In the genomic region with DNA sequence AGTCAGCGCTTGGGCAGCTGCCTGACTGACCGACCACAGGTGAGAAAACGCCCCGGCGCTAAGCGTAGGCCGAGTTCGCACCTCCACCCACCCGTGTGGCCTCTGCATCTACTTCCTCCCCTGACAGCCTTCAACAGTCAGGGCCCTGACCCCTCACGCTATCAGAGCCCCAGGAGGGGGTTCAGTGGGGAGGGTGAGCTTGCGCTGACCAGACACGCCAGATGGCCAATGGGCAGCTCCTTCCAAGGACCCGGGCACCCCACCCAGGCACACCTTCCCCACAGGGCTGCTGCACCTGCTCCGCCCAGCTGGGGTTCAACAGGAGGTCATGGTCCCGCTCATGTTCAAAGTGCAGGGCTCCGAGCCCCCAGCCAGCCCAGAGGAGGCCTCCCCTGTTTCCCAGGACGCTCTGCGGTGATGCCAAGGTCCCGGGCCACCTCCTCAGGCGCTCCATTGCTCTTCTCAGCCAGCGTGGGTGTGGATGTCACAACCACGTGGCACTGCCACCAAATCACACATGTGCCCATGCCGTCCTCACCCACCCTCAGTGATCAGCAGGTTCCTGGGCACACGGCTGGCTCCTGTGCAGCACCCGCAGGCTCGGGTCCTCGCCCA, we compare ENCODE assay signal across 12 cellular contexts. TPM values are rescaled to one million over a fixed set of nuclear protein-coding genes. Genes with fewer than 3 reads are reported as not detected.
DNase-seq lines count a peak whose midpoint lies in the region; ATAC-seq, FAIRE-seq and TF ChIP-seq lines count a peak whose summit lies in the region.
"Had no signal": no experiment of that assay in that cellular context is flagged by ENCODE, and none has a peak within 500 bp of the region (broad histone marks: within the 10 kb centered on the region; RNA-seq: fewer than 3 reads in every experiment).

No MANE protein-coding gene starts in this region.

- H3K9ac ChIP-seq in GM12878 (ENCODE audit: control insufficient read depth, insufficient read depth, low read length) = no peak overlapping the region
- H3K9ac ChIP-seq: parathyroid adenoma had no signal

- BruUV-seq in GM12878 (replicated peaks; lab: Mats Ljungman, UMichigan) = no TSS peak

- TF ChIP-seq CTCF in GM13976 (IDR thresholded peaks at IDR 0.05; ENCODE audit: borderline replicate concordance, control extremely low read depth, extremely low read depth, insufficient read depth, missing control alignments) (no peak), GM12878 (IDR thresholded peaks at IDR 0.05 in 2 of 3, conservative IDR thresholded peaks at IDR 0.05 in 1 of 3; ENCODE audit: control insufficient read depth in 2 of 3, extremely low read depth in 1 of 3, insufficient read depth in 1 of 3, low read depth in 3 of 3, low read length in 3 of 3) (no peak)

- DNase-seq in GM13976 (ENCODE audit: low spot score) (peak; percentile 43), GM12878 (ENCODE audit: low read depth, low spot score) (no peak), Kasumi-1 (lab: John Stamatoyannopoulos, UW) (no peak), HPDE6-E6E7 (ENCODE audit: extremely low spot score) (no peak)
- DNase-seq in naive thymus-derived CD4-positive, alpha-beta T cell = no peak
- DNase-seq: dorsolateral prefrontal cortex had no signal

- SMC1A ChIA-PET in GM12878 (lab: Charles Lee; ENCODE audit: uncharacterized antibody, unreplicated experiment) = interaction anchor here (1.0 to 1.2 kb wide), 2 partner anchors 60 to 95 kb away, joined by 3 to 12 read pairs; no protein-coding TSS in a partner anchor

- H3K27me3 ChIP-seq in GM12878 (replicated peaks in 1 of 2; ENCODE audit: control insufficient read depth in 2 of 2, insufficient read depth in 2 of 2, low read length in 1 of 2) = no peaks in the 10 kb centered on the region
- H3K27me3 ChIP-seq in naive thymus-derived CD4-positive, alpha-beta T cell (ENCODE audit: control insufficient read depth in 2 of 2, insufficient read depth in 2 of 2, low read length in 2 of 2) = no peaks in the 10 kb centered on the region
- H3K27me3 ChIP-seq: testis had no signal

- no peak for TF ChIP-seq POLR2A in GM12878 (IDR thresholded peaks at IDR 0.05; ENCODE audit: low read depth, low read length)

- WGBS in GM12878 (ENCODE audit: insufficient coverage, insufficient replicate concordance, low lambda C conversion rate, missing lambda C conversion rate) = 63% methylated on average over 26 of the region's 27 CpGs

- H3K27ac ChIP-seq in GM12878 (ENCODE audit: control insufficient read depth, insufficient read depth) = no peak overlapping the region
- no peak overlapping the region for H3K27ac ChIP-seq in naive thymus-derived CD4-positive, alpha-beta T cell (ENCODE audit: low read depth, low read length)
- H3K27ac ChIP-seq: dorsolateral prefrontal cortex, parathyroid adenoma, testis had no signal

- no peaks in the 10 kb centered on the region for H4K20me1 ChIP-seq in GM12878 (ENCODE audit: control insufficient read depth, insufficient read depth)

- intact Hi-C loops in GM12878 (cut with micrococcal nuclease; ENCODE audit: unreplicated experiment) = loop anchor here (2.0 kb wide), 1 partner anchor 94 kb away; no protein-coding TSS in a partner anchor
- intact Hi-C loops in naive thymus-derived CD4-positive, alpha-beta T cell (cut with micrococcal nuclease) = loop anchor here (1.0 kb wide), 1 partner anchor 95 kb away; no protein-coding TSS in a partner anchor

- H2AFZ ChIP-seq in GM12878 (ENCODE audit: control insufficient read depth, low read depth, low read length) = no peak overlapping the region
- H2AFZ ChIP-seq: parathyroid adenoma had no signal

- no peak for TF ChIP-seq RAD21 in GM12878 (IDR thresholded peaks at IDR 0.05; ENCODE audit: insufficient read depth, low read depth, low read length)

- H3K36me3 ChIP-seq in GM12878 (ENCODE audit: control insufficient read depth in 2 of 2, insufficient read depth in 2 of 2, low read length in 1 of 2) = no peaks in the 10 kb centered on the region
- no peaks in the 10 kb centered on the region for H3K36me3 ChIP-seq in naive thymus-derived CD4-positive, alpha-beta T cell (ENCODE audit: control insufficient read depth in 2 of 3, insufficient read depth in 3 of 3, low read length in 3 of 3)

- CTCF ChIA-PET in GM12878 (lab: Yijun Ruan, JAX) = interaction anchor here (1.0 to 2.1 kb wide), 8 partner anchors 17 to 101 kb away, joined by 3 to 27 read pairs (median 7); no protein-coding TSS in a partner anchor
- CTCF ChIA-PET in naive thymus-derived CD4-positive, alpha-beta T cell (lab: Charles Lee) = interaction anchor here (1.0 to 2.5 kb wide), 2 partner anchors 18 to 95 kb away, joined by 3 to 8 read pairs; no protein-coding TSS in a partner anchor

- H3K4me1 ChIP-seq in GM12878 (ENCODE audit: control insufficient read depth, insufficient read depth, low read length) = peaks cover 6% of the 10 kb centered on the region
- no peaks in the 10 kb centered on the region for H3K4me1 ChIP-seq in naive thymus-derived CD4-positive, alpha-beta T cell (ENCODE audit: control insufficient read depth in 2 of 2, insufficient read depth in 2 of 2, low read length in 2 of 2)
- H3K4me1 ChIP-seq: parathyroid adenoma, testis had no signal

- H3K27me3 Mint-ChIP-seq in naive thymus-derived CD4-positive, alpha-beta T cell = no peaks in the 10 kb centered on the region

- no peaks in the 10 kb centered on the region for H3K79me2 ChIP-seq in GM12878 (ENCODE audit: control insufficient read depth, insufficient read depth, low read length)
- H3K79me2 ChIP-seq: parathyroid adenoma had no signal

- peaks cover 0 to 10% (median 3%) of the 10 kb centered on the region in 7 donors for H3K4me1 Mint-ChIP-seq in naive thymus-derived CD4-positive, alpha-beta T cell

- in situ Hi-C loops in GM13976 (cut with MboI; ENCODE audit: low sequenced_read_pairs, unreplicated experiment) (no loop called here), GM12878 (cut with MboI) (no loop called here)

- H3K9me3 ChIP-seq in GM12878 (replicated peaks; ENCODE audit: control insufficient read depth, insufficient read depth, low read length) = no peaks in the 10 kb centered on the region; the same call in 2 of the 3 replicates
- no peaks in the 10 kb centered on the region for H3K9me3 ChIP-seq in naive thymus-derived CD4-positive, alpha-beta T cell (ENCODE audit: control insufficient read depth in 2 of 3, low read length in 3 of 3)
- H3K9me3 ChIP-seq: testis had no signal

- POLR2A ChIA-PET in GM12878 (lab: Charles Lee) = no interaction called here
- POLR2A ChIA-PET in naive thymus-derived CD4-positive, alpha-beta T cell (lab: Charles Lee) = no interaction called here

- ATAC-seq in GM19463 (IDR thresholded peaks at IDR 0.05; ENCODE audit: unreplicated experiment) (peak; percentile 6), GM12878 (peak; percentile 10; the same call in 1 of the 3 replicates), GM21717 (IDR thresholded peaks at IDR 0.05; ENCODE audit: unreplicated experiment) (no peak)
- peak; percentile 20 for ATAC-seq in naive thymus-derived CD4-positive, alpha-beta T cell

- H3K4me3 Mint-ChIP-seq in naive thymus-derived CD4-positive, alpha-beta T cell = peak overlapping the region in 1 of 10 donors; percentile 3

- RAD21 ChIA-PET in GM12878 (lab: Charles Lee; ENCODE audit: unreplicated experiment) = interaction anchor here (0.7 to 1.5 kb wide), 4 partner anchors 34 to 95 kb away, joined by 3 to 11 read pairs (median 6); no protein-coding TSS in a partner anchor

- H3K36me3 Mint-ChIP-seq in naive thymus-derived CD4-positive, alpha-beta T cell = no peaks in the 10 kb centered on the region

- no peak overlapping the region for H3K4me2 ChIP-seq in GM12878 (ENCODE audit: control insufficient read depth, insufficient read depth)

- H3K4me3 ChIP-seq in GM12878 = no peak overlapping the region
- no peak overlapping the region for H3K4me3 ChIP-seq in naive thymus-derived CD4-positive, alpha-beta T cell (ENCODE audit: low read length)
- H3K4me3 ChIP-seq: dorsolateral prefrontal cortex had no signal

- FAIRE-seq in GM12878 (lab: Jason Lieb, UNC) = no peak

- H3K9me3 Mint-ChIP-seq in naive thymus-derived CD4-positive, alpha-beta T cell = no peaks in the 10 kb centered on the region

- no peak overlapping the region for H3K27ac Mint-ChIP-seq in naive thymus-derived CD4-positive, alpha-beta T cell

- TF ChIP-seq EP300 in GM12878 (IDR thresholded peaks at IDR 0.05; ENCODE audit: borderline replicate concordance in 1 of 2, control insufficient read depth in 1 of 2, low read depth in 2 of 2, low read length in 2 of 2) = no peak

TF ChIP-seq in GM12878, 131 proteins besides CTCF, POLR2A, EP300 and RAD21:
- TF ChIP-seq ZZZ3 (IDR thresholded peaks at IDR 0.05; ENCODE audit: control insufficient read depth, insufficient read length, low read depth) (no peak), POU2F2 (IDR thresholded peaks at IDR 0.05; ENCODE audit: borderline replicate concordance, low read depth, low read length) (no peak), SRF (IDR thresholded peaks at IDR 0.05; ENCODE audit: low read depth in 2 of 2, low read length in 2 of 2) (no peak)

RNA-seq across cellular contexts. Expression of a gene that starts 48.7 kb away (rescaled TPM):
- 6.7 and 7.9 TPM in 2 replicates for total RNA-seq in GM12878 (2013; cell fraction: nucleolus; rRNA removed)
- total RNA-seq in GM12878 (2014; rRNA removed) = 1.9 and 2.6 TPM in 2 replicates
- 1.3 and 1.6 TPM in 2 replicates for total RNA-seq in GM12878 (2014; rRNA removed; fragmentation: Illumina TruSeq; extraction: Trizol)
- total RNA-seq in GM12878 (2021) = 5.3 and 5.5 TPM in 2 replicates
- 0.12 TPM for polyA plus RNA-seq in GM12878 (2011; ENCODE audit: low read depth)
- polyA plus RNA-seq in GM12878 (2011; rRNA removed) = 1.4 and 1.7 TPM in 2 replicates
- 1.2 and 1.6 TPM in 2 replicates for polyA plus RNA-seq in GM12878 (2011; cell fraction: cytosol; rRNA removed)
- polyA plus RNA-seq in GM12878 (2011; cell fraction: nucleus; rRNA removed) = 2.2 and 2.5 TPM in 2 replicates
- 0.22 and 0.24 TPM in 2 replicates for polyA plus RNA-seq in GM12878 (2012)
- polyA plus RNA-seq in GM12878 (2014; fragmentation: Illumina TruSeq; extraction: Trizol) = 1.00 and 1.3 TPM in 2 replicates
- 1 to 10 TPM in 1 of 2 experiments, under 1 TPM in 1; 0.38 to 1.7 TPM for polyA plus RNA-seq in GM12878 (2014; fragmentation: Nextera tagmentation; extraction: Ambion mirVana)
- polyA plus RNA-seq in GM12878 (2014; rRNA removed) = 1.4 and 1.6 TPM in 2 replicates
- under 1 TPM; 0.64 to 0.71 TPM for polyA plus RNA-seq in GM12878 (2016; fragmentation: Nextera tagmentation; extraction: Ambion mirVana)
- 3.1 and 3.5 TPM in 2 replicates for polyA minus RNA-seq in GM12878 (2011; rRNA and poly(A)+ RNA removed)
- polyA minus RNA-seq in GM12878 (2011; cell fraction: cytosol; rRNA and poly(A)+ RNA removed) = 2.6 and 4.1 TPM in 2 replicates
- polyA minus RNA-seq in GM12878 (2011; cell fraction: nucleus; rRNA and poly(A)+ RNA removed) = 2.8 and 4.0 TPM in 2 replicates
- 100 to 1,000 TPM in 4 of 5 experiments, 10 to 100 TPM in 1; 96.3 to 269 (median 223) TPM for total RNA-seq in naive thymus-derived CD4-positive, alpha-beta T cell
- 10 to 100 TPM; 10.9 to 11.6 TPM for polyA plus RNA-seq in naive thymus-derived CD4-positive, alpha-beta T cell
- total RNA-seq: OCI-LY7 had no signal
- polyA plus RNA-seq: BJ had no signal

Comparison
In these comparisons a context has a peak if more than half of its experiments do, and no peak if none do; other contexts are left out.
1. RNA of a gene that starts 48.7 kb away (total RNA-seq): 96.3 to 269 TPM in naive thymus-derived CD4-positive, alpha-beta T cell; 1.3 to 7.9 TPM in GM12878; every median in the first group is over 10 times any median in the second.